8 cellular contexts compared by ENCODE assay signal in the genomic region with DNA sequence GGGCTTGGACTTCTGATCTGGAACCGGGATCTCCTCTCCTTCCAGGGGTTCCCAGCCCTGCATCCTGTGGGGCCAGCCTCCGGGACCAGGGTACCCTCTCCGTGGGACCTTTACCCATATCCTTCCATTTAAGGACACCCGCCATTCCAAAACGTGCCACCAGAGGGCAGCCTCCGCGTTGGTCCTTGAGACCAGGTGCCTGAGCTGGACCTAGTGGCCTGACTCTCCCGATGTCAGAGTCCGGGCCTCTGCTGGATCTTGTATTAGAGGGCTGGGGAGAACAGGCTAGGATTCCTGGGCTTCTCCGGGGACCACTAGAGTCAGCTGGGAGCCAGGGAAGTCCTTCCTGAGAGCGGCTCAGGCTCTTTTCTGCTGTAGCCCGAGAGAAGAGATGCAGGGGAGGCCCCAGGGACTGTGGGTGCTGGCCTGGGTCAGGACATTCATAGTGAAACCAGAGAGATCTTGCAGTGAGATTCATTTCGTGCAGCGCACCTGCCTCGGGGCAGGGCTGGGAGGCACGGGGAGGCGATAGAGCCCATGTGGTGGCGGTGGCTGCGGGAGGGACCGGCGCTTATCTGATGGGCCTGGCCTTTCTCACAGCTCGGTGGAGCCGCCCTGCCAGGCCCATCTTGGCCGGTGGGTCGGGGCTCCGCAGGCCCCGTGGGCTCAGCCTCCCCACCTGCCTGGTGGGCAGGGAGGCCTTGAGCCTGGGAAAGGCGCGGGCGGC. TPM values are rescaled to one million over a fixed set of nuclear protein-coding genes. Genes with fewer than 3 reads are reported as not detected.
A peak's percentile ranks its signal among the peaks of the same experiment; 100 is the strongest.
DNase-seq lines count a peak whose midpoint lies in the region; ATAC-seq lines count a peak whose summit lies in the region.

No MANE protein-coding gene starts in this region.

- no peaks in the 10 kb centered on the region for H3K4me1 ChIP-seq in mesendoderm (ENCODE audit: control insufficient read depth, low read depth, low read length)

- H3K56ac ChIP-seq in mesendoderm (ENCODE audit: low read length) = no peak overlapping the region

- H3K27ac ChIP-seq in mesendoderm (ENCODE audit: low read depth, low read length) = no peak overlapping the region

- DNase-seq in C1 segment of cervical spinal cord (lab: John Stamatoyannopoulos, UW) = peak in 11 of 14 donors; percentile 9 to 67 (median 33)
- DNase-seq in NCI-H345 (lab: John Stamatoyannopoulos, UW) = peak; percentile 87
- peak; percentile 72 to 82 for DNase-seq in activated CD4-positive, alpha-beta T cell treated with anti-CD3 and anti-CD28 coated beads, Interleukin-2, amount 50 U/mL, for 4 hours
- DNase-seq in ecto neural progenitor cell (ENCODE audit: low spot score) = peak; percentile 88
- peak; percentile 81 for DNase-seq in mesendoderm
- DNase-seq in stimulated activated CD8-positive, alpha-beta memory T cell treated with anti-CD3 and anti-CD28 coated beads, Interleukin-4, amount 100 ng/mL, for 1 hour (ENCODE audit: low read depth in 2 of 2, low spot score in 1 of 2) = peak; percentile 66 to 67

- H2BK5ac ChIP-seq in mesendoderm (ENCODE audit: low read length) = no peak overlapping the region

- ATAC-seq in GM18873 (IDR thresholded peaks at IDR 0.05; ENCODE audit: low FRiP score, unreplicated experiment) (peak; percentile 93), HG03135 (IDR thresholded peaks at IDR 0.05; ENCODE audit: unreplicated experiment) (peak; percentile 86)

- no peak overlapping the region for H2BK120ac ChIP-seq in mesendoderm (ENCODE audit: low read depth, low read length)

- no peak overlapping the region for H2AK5ac ChIP-seq in mesendoderm (ENCODE audit: low read length)

- H3K4me3 ChIP-seq in mesendoderm (ENCODE audit: low read length) = no peak overlapping the region

- no peaks in the 10 kb centered on the region for H3K36me3 ChIP-seq in mesendoderm (ENCODE audit: control insufficient read depth, insufficient read depth, low read length)

- H3K79me1 ChIP-seq in mesendoderm (ENCODE audit: low read length) = no peaks in the 10 kb centered on the region

- no peak overlapping the region for H2BK15ac ChIP-seq in mesendoderm (replicated peaks; ENCODE audit: low read depth)

- H3K18ac ChIP-seq in mesendoderm (ENCODE audit: low read length) = no peak overlapping the region

- WGBS in mesendoderm (ENCODE audit: extremely low coverage, insufficient coverage, low lambda C conversion rate) = no CpG with 5 or more reads among the region's 30 CpGs

- no peaks in the 10 kb centered on the region for H3K79me2 ChIP-seq in mesendoderm (ENCODE audit: control insufficient read depth, insufficient read depth, low read length)

- no peak overlapping the region for H3K23ac ChIP-seq in mesendoderm (ENCODE audit: low read length)

- no peak overlapping the region for H4K5ac ChIP-seq in mesendoderm (ENCODE audit: low read length)

- H3K4ac ChIP-seq in mesendoderm (ENCODE audit: low read depth, low read length) = no peak overlapping the region

- H3K27me3 ChIP-seq in mesendoderm (ENCODE audit: insufficient read depth, low read length, poor library complexity) = no peaks in the 10 kb centered on the region

- H3K9ac ChIP-seq in mesendoderm (ENCODE audit: low read length) = no peak overlapping the region

- no peak overlapping the region for H3K4me2 ChIP-seq in mesendoderm (ENCODE audit: low read length)

- no peak overlapping the region for H4K8ac ChIP-seq in mesendoderm (ENCODE audit: low read depth, low read length)

RNA-seq across cellular contexts. Expression of a gene that starts 9.8 kb away (rescaled TPM):
- 0.53 TPM for polyA plus RNA-seq in mesendoderm (2013, experiment 1 of 2)
- 0.53 TPM for polyA plus RNA-seq in mesendoderm (2013, experiment 2 of 2)

RNA-seq across cellular contexts. Expression of a gene that starts 41.3 kb away (rescaled TPM):
- 23.6 TPM for polyA plus RNA-seq in mesendoderm (2013, experiment 1 of 2)
- polyA plus RNA-seq in mesendoderm (2013, experiment 2 of 2) = 24.3 TPM

Comparison
In these comparisons a context has a peak if more than half of its experiments do, and no peak if none do; other contexts are left out.
1. DNase-seq: peak in every context shown above with its lines; median percentile 88 in ecto neural progenitor cell; 87 in NCI-H345; 81 in mesendoderm; 77 in activated CD4-positive, alpha-beta T cell treated with anti-CD3 and anti-CD28 coated beads, Interleukin-2, amount 50 U/mL, for 4 hours; 66 in stimulated activated CD8-positive, alpha-beta memory T cell treated with anti-CD3 and anti-CD28 coated beads, Interleukin-4, amount 100 ng/mL, for 1 hour; 33 in C1 segment of cervical spinal cord.